Comparison of ENCODE assay signal across 11 cellular contexts in the genomic region with DNA sequence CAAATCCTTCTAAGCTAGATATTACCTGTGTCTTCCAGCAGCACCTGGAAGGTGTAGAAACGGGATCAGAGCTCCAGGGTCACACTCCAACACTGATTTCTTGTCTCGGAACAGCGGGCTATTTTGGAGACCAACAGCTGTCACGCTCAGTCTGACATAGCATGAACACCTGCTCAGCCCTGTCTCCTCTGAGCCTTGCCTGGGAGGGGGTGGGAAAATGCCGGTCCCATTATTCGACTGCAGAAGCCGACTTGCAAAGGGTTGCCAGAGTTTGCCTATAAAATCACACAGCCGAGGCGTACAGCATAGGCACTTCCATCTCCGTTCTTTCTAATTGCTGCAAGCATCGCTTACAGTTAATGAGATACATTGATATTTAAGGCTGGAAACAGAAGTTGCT.
"Had no signal": no experiment of that assay in that cellular context is flagged by ENCODE, and none has a peak within 500 bp of the region (broad histone marks: within the 10 kb centered on the region; RNA-seq: fewer than 3 reads in every experiment).

No MANE protein-coding gene starts in this region.

- H3K27ac ChIP-seq: esophagus squamous epithelium, suprapubic skin, transverse colon, vagina had no signal

- H3K9me3 ChIP-seq: esophagus squamous epithelium, suprapubic skin, transverse colon, vagina had no signal

- H3K36me3 ChIP-seq: esophagus squamous epithelium, suprapubic skin, transverse colon, vagina had no signal

- H3K4me3 ChIP-seq: esophagus squamous epithelium, suprapubic skin, transverse colon, vagina had no signal

- DNase-seq: activated CD4-positive, alpha-beta T cell treated with anti-CD3 and anti-CD28 coated beads, Interleukin-2, amount 50 U/mL, for 48 hours; activated T-cell treated with anti-CD3 and anti-CD28 coated beads for 4 hours; effector memory CD4-positive, alpha-beta T cell; esophagus squamous epithelium; nephron progenitor cell; small intestine; stimulated activated CD4-positive, alpha-beta T cell treated with anti-CD3 and anti-CD28 coated beads, Interleukin-15, amount 100 ng/mL, for 24 hours; stimulated activated CD4-positive, alpha-beta T cell treated with anti-CD3 and anti-CD28 coated beads, Interleukin-2, amount 100 ng/mL, for 48 hours; transverse colon had no signal

- H3K27me3 ChIP-seq: vagina had no signal
